16 cellular contexts compared by ENCODE assay signal in genomic region chr16:50156590-50156989, GRCh38. TPM values are rescaled to one million over a fixed set of nuclear protein-coding genes. Genes with fewer than 3 reads are reported as not detected.
A peak's percentile ranks its signal among the peaks of the same experiment; 100 is the strongest.
DNase-seq lines count a peak whose midpoint lies in the region; ATAC-seq and TF ChIP-seq lines count a peak whose summit lies in the region.
"Had no signal": no experiment of that assay in that cellular context is flagged by ENCODE, and none has a peak within 500 bp of the region (broad histone marks: within the 10 kb centered on the region; RNA-seq: fewer than 3 reads in every experiment).

No MANE protein-coding gene starts in this region.

- H3F3A ChIP-seq in neural cell (ENCODE audit: insufficient read depth, low read length, poor library complexity, severe bottlenecking) = no peaks in the 10 kb centered on the region

- DNase-seq in CD8-positive, alpha-beta T cell = no peak
- DNase-seq in activated naive CD8-positive, alpha-beta T cell treated with anti-CD3 and anti-CD28 coated beads for 36 hours = no peak
- DNase-seq in GF-D8 (lab: John Stamatoyannopoulos, UW) = no peak
- DNase-seq in amniotic stem cell (lab: John Stamatoyannopoulos, UW) = no peak
- DNase-seq: activated CD4-positive, alpha-beta T cell treated with anti-CD3 and anti-CD28 coated beads for 48 hours; activated gamma-delta T cell treated with Interleukin-2 at 50 U/mL for 16 hours; left ventricle myocardium superior; NCI-H1417 treated with DMSO at 0.1 percent for 48 hours; NCI-H2227 treated with DMSO at 0.1 percent for 48 hours; NK-92 treated with Interleukin-12 subunit alpha and Interleukin-12 subunit beta, amount 100 ng/mL, for 24 hours had no signal

- no peak for ATAC-seq in CD8-positive, alpha-beta T cell
- ATAC-seq in HG02884 (IDR thresholded peaks at IDR 0.05; ENCODE audit: unreplicated experiment) = no peak
- ATAC-seq: left ventricle myocardium superior, Right ventricle myocardium inferior had no signal

- no peak overlapping the region for H3K27ac ChIP-seq in BLaER1
- H3K27ac ChIP-seq in CD8-positive, alpha-beta T cell (ENCODE audit: low read depth, low read length) = no peak overlapping the region
- no peak overlapping the region for H3K27ac ChIP-seq in neural cell (ENCODE audit: low read length)
- H3K27ac ChIP-seq: cardiac muscle cell had no signal

- peak overlapping the region; percentile 93 for H3K4me3 Mint-ChIP-seq in CD8-positive, alpha-beta T cell
- H3K4me3 Mint-ChIP-seq in activated naive CD8-positive, alpha-beta T cell treated with anti-CD3 and anti-CD28 coated beads for 36 hours = peak overlapping the region; percentile 43

- H3K79me2 ChIP-seq in neural cell (replicated peaks; ENCODE audit: insufficient read depth, low read length) = peaks cover 45% of the 10 kb centered on the region

- CTCF ChIA-PET in CD8-positive, alpha-beta T cell (lab: Charles Lee) = interaction anchor here (1.1 to 2.3 kb wide), 2 partner anchors 10 to 131 kb away, joined by 3 to 5 read pairs; partner anchors contain the start of gene CNEP1R1

- peaks cover 64% of the 10 kb centered on the region for H3K4me1 Mint-ChIP-seq in CD8-positive, alpha-beta T cell (ENCODE audit: low read depth)
- H3K4me1 Mint-ChIP-seq in activated naive CD8-positive, alpha-beta T cell treated with anti-CD3 and anti-CD28 coated beads for 36 hours = peaks cover 63% of the 10 kb centered on the region

- no peaks in the 10 kb centered on the region for H3K27me3 Mint-ChIP-seq in CD8-positive, alpha-beta T cell (ENCODE audit: low read depth)
- H3K27me3 Mint-ChIP-seq in activated naive CD8-positive, alpha-beta T cell treated with anti-CD3 and anti-CD28 coated beads for 36 hours = no peaks in the 10 kb centered on the region

- H3K4me1 ChIP-seq in BLaER1 = peaks cover 38% of the 10 kb centered on the region
- peaks cover 69% of the 10 kb centered on the region for H3K4me1 ChIP-seq in CD8-positive, alpha-beta T cell (ENCODE audit: insufficient read depth, low read length)

- no peak for TF ChIP-seq CTCF in CD8-positive, alpha-beta T cell (IDR thresholded peaks at IDR 0.05)
- TF ChIP-seq CTCF in neural cell (IDR thresholded peaks at IDR 0.05; ENCODE audit: poor library complexity, severe bottlenecking) = no peak

- no peak overlapping the region for H2AFZ ChIP-seq in neural cell (ENCODE audit: low read depth, low read length)

- no peak overlapping the region for H3K4me3 ChIP-seq in BLaER1
- H3K4me3 ChIP-seq in CD8-positive, alpha-beta T cell (ENCODE audit: low read depth, low read length) = no peak overlapping the region
- peak overlapping the region; percentile 1 for H3K4me3 ChIP-seq in neural cell (ENCODE audit: low read length)

- TF ChIP-seq RAD21 in neural cell (conservative IDR thresholded peaks at IDR 0.05) = no peak

- H3K9ac ChIP-seq in BLaER1 (no peak overlapping the region), neural cell (ENCODE audit: low read length) (no peak overlapping the region)

- intact Hi-C loops in CD8-positive, alpha-beta T cell (cut with DNase I, micrococcal nuclease) = loop anchor here in 1 of 2 experiments (2.0 to 10.0 kb wide), 2 partner anchors 116 to 1542 kb away; partner anchors contain the start of gene N4BP1

- no peaks in the 10 kb centered on the region for H3K9me3 Mint-ChIP-seq in CD8-positive, alpha-beta T cell
- no peaks in the 10 kb centered on the region for H3K9me3 Mint-ChIP-seq in activated naive CD8-positive, alpha-beta T cell treated with anti-CD3 and anti-CD28 coated beads for 36 hours

- TF ChIP-seq EP300 in neural cell (conservative IDR thresholded peaks at IDR 0.05; ENCODE audit: poor library complexity, severe bottlenecking) = no peak

- no peaks in the 10 kb centered on the region for H3K9me3 ChIP-seq in BLaER1
- no peaks in the 10 kb centered on the region for H3K9me3 ChIP-seq in CD8-positive, alpha-beta T cell (ENCODE audit: low read length)
- H3K9me3 ChIP-seq in neural cell (ENCODE audit: low read length) = no peaks in the 10 kb centered on the region
- H3K9me3 ChIP-seq: upper lobe of left lung had no signal

- H3K9me2 ChIP-seq in neural cell (ENCODE audit: insufficient read depth, low read length) = no peaks in the 10 kb centered on the region

- H3K36me3 ChIP-seq in BLaER1 (no peaks in the 10 kb centered on the region; the same call in 1 of the 2 replicates), neural cell (ENCODE audit: insufficient read depth, low read length) (no peaks in the 10 kb centered on the region)
- H3K36me3 ChIP-seq in CD8-positive, alpha-beta T cell (ENCODE audit: insufficient read depth, low read length) = no peaks in the 10 kb centered on the region
- H3K36me3 ChIP-seq: cardiac muscle cell, upper lobe of left lung had no signal

- peaks cover 83% of the 10 kb centered on the region for H4K20me1 ChIP-seq in BLaER1
- peaks cover 6% of the 10 kb centered on the region for H4K20me1 ChIP-seq in neural cell (ENCODE audit: insufficient read depth)

- H3K27ac Mint-ChIP-seq in CD8-positive, alpha-beta T cell = peak overlapping the region; percentile 84
- H3K27ac Mint-ChIP-seq in activated naive CD8-positive, alpha-beta T cell treated with anti-CD3 and anti-CD28 coated beads for 36 hours = no peak overlapping the region

- H3K27me3 ChIP-seq in BLaER1 = no peaks in the 10 kb centered on the region
- no peaks in the 10 kb centered on the region for H3K27me3 ChIP-seq in CD8-positive, alpha-beta T cell (ENCODE audit: insufficient read depth, low read length)
- no peaks in the 10 kb centered on the region for H3K27me3 ChIP-seq in neural cell (ENCODE audit: insufficient read depth, low read depth, low read length)
- H3K27me3 ChIP-seq: cardiac muscle cell, upper lobe of left lung had no signal

- POLR2A ChIA-PET in CD8-positive, alpha-beta T cell (lab: Charles Lee) = interaction anchor here (2.1 kb wide), 1 partner anchor 131 kb away, joined by 7 read pairs; the partner anchor contains the start of gene CNEP1R1

- peaks cover 25% of the 10 kb centered on the region for H3K36me3 Mint-ChIP-seq in CD8-positive, alpha-beta T cell
- peaks cover 34% of the 10 kb centered on the region for H3K36me3 Mint-ChIP-seq in activated naive CD8-positive, alpha-beta T cell treated with anti-CD3 and anti-CD28 coated beads for 36 hours

- H3K4me2 ChIP-seq in BLaER1 = peak overlapping the region; percentile 100
- no peak overlapping the region for H3K4me2 ChIP-seq in neural cell (ENCODE audit: low read length)

TF ChIP-seq in neural cell, 6 proteins besides CTCF, POLR2A, EP300 and RAD21:
- TF ChIP-seq REST (IDR thresholded peaks at IDR 0.05; ENCODE audit: borderline replicate concordance) = no peak
- TF ChIP-seq SMC3 (conservative IDR thresholded peaks at IDR 0.05; ENCODE audit: poor library complexity) = no peak
- TF ChIP-seq MXI1 (conservative IDR thresholded peaks at IDR 0.05; ENCODE audit: poor library complexity, severe bottlenecking) = no peak
- no peak for TF ChIP-seq TAF1 (IDR thresholded peaks at IDR 0.05; ENCODE audit: low read depth)
- no peak for TF ChIP-seq EZH2 (IDR thresholded peaks at IDR 0.05; ENCODE audit: borderline replicate concordance, insufficient read depth, low read length, poor library complexity, severe bottlenecking)
- no peak for TF ChIP-seq POLR2AphosphoS5 (IDR thresholded peaks at IDR 0.05)

RNA-seq across cellular contexts. Expression of gene TENT4B, which starts 3.5 kb away (rescaled TPM):
- 10 to 100 TPM; 60.2 to 62.1 TPM for total RNA-seq in CD8-positive, alpha-beta T cell
- 10 to 100 TPM; 18.6 to 19.7 TPM for total RNA-seq in activated naive CD8-positive, alpha-beta T cell treated with anti-CD3 and anti-CD28 coated beads for 36 hours
- 16.6 and 16.9 TPM in 2 replicates for polyA plus RNA-seq in neural cell
- polyA minus RNA-seq in neural cell = 27.8 and 30.8 TPM in 2 replicates
